In genomic region chr15:68256675-68257450, GRCh38 we compare ENCODE assay signal across 8 cellular contexts. TPM values are rescaled to one million over a fixed set of nuclear protein-coding genes. Genes with fewer than 3 reads are reported as not detected.
DNase-seq lines count a peak whose midpoint lies in the region; ATAC-seq, FAIRE-seq and TF ChIP-seq lines count a peak whose summit lies in the region.

No MANE protein-coding gene starts in this region.

- TF ChIP-seq CTCF in kidney (IDR thresholded peaks at IDR 0.05; ENCODE audit: borderline replicate concordance, extremely low read depth, insufficient read depth), result no peak
- no peak for TF ChIP-seq CTCF in spleen (IDR thresholded peaks at IDR 0.05 in 8 of 11, conservative IDR thresholded peaks at IDR 0.05 in 3 of 11)

- peak overlapping the region; percentile 77 for H3K27ac Mint-ChIP-seq in activated CD4-positive, alpha-beta T cell treated with anti-CD3 and anti-CD28 coated beads, Interleukin-2, amount 10 ng/mL, durations not matched to agents 24 days and 14 days

- peaks cover 9% of the 10 kb centered on the region for H3K4me1 Mint-ChIP-seq in activated CD4-positive, alpha-beta T cell treated with anti-CD3 and anti-CD28 coated beads, Interleukin-2, amount 10 ng/mL, durations not matched to agents 24 days and 14 days

- H3K9ac ChIP-seq in kidney (ENCODE audit: low read length in 2 of 2), result peak overlapping the region; percentile 39 to 76

- H3K36me3 Mint-ChIP-seq in activated CD4-positive, alpha-beta T cell treated with anti-CD3 and anti-CD28 coated beads, Interleukin-2, amount 10 ng/mL, durations not matched to agents 24 days and 14 days (ENCODE audit: low read depth), result no peaks in the 10 kb centered on the region

- H3K27me3 Mint-ChIP-seq in activated CD4-positive, alpha-beta T cell treated with anti-CD3 and anti-CD28 coated beads, Interleukin-2, amount 10 ng/mL, durations not matched to agents 24 days and 14 days, result peaks cover 18% of the 10 kb centered on the region

- H3K9me3 Mint-ChIP-seq in activated CD4-positive, alpha-beta T cell treated with anti-CD3 and anti-CD28 coated beads, Interleukin-2, amount 10 ng/mL, durations not matched to agents 24 days and 14 days, result no peaks in the 10 kb centered on the region

- TF ChIP-seq POLR2A in spleen (IDR thresholded peaks at IDR 0.05), result peak in 1 of 3 donors; percentile 23

- intact Hi-C loops in activated CD4-positive, alpha-beta T cell treated with anti-CD3 and anti-CD28 coated beads, Interleukin-2, amount 10 ng/mL, durations not matched to agents 24 days and 14 days (cut with micrococcal nuclease), result loop anchor here (1.0 to 10.0 kb wide), 2 partner anchors 20 to 418 kb away; partner anchors contain the start of gene FEM1B
- intact Hi-C loops in kidney (cut with DNase I), result no loop called here
- intact Hi-C loops in spleen (cut with DNase I; ENCODE audit: low total_unique reads), result loop anchor here (10.0 kb wide), 1 partner anchor 48 kb away; no protein-coding TSS in a partner anchor

- H3K4me1 ChIP-seq in kidney (ENCODE audit: control insufficient read depth in 1 of 2, insufficient read depth in 1 of 2, low read depth in 1 of 2, low read length in 2 of 2) (peaks cover 0 to 7% of the 10 kb centered on the region in 2 donors), spleen (peaks cover 0 to 29% (median 15%) of the 10 kb centered on the region in 6 donors)

- FAIRE-seq in kidney (lab: Jason Lieb, UNC), result no peak

- H3K9me3 ChIP-seq in kidney (ENCODE audit: control insufficient read depth in 1 of 2, low read length in 2 of 2) (no peaks in the 10 kb centered on the region), spleen (no peaks in the 10 kb centered on the region)

- 13 to 38% (median 14%) methylated on average over 33 to 57 of the region's 57 CpGs for WGBS in spleen, 5 donors

- H3K27ac ChIP-seq in kidney (ENCODE audit: low read depth in 2 of 2, low read length in 2 of 2) (peak overlapping the region; percentile 81 to 91), spleen (peak overlapping the region; percentile 60 to 89 (median 86))

- no peaks in the 10 kb centered on the region for H3K36me3 ChIP-seq in kidney (ENCODE audit: control insufficient read depth in 1 of 2, insufficient read depth in 2 of 2, low read length in 2 of 2)
- no peaks in the 10 kb centered on the region for H3K36me3 ChIP-seq in spleen

- H3K4me3 ChIP-seq in kidney (ENCODE audit: low read length in 2 of 2), result peak overlapping the region; percentile 60 to 71
- peak overlapping the region; percentile 36 to 68 (median 44) for H3K4me3 ChIP-seq in spleen

- H3K27me3 ChIP-seq in spleen (replicated peaks in 1 of 7), result peaks cover 0 to 19% (median 6%) of the 10 kb centered on the region in 7 donors

- peak overlapping the region; percentile 78 for H3K4me3 Mint-ChIP-seq in activated CD4-positive, alpha-beta T cell treated with anti-CD3 and anti-CD28 coated beads, Interleukin-2, amount 10 ng/mL, durations not matched to agents 24 days and 14 days

- DNase-seq in ELR (ENCODE audit: low read depth), result peak; percentile 70
- DNase-seq in NCI-H1436 treated with DMSO at 0.1 percent for 48 hours (lab: John Stamatoyannopoulos, UW), result peak; percentile 59
- DNase-seq in activated CD4-positive, alpha-beta T cell treated with anti-CD3 and anti-CD28 coated beads, Interleukin-2, amount 10 ng/mL, durations not matched to agents 24 days and 14 days, result peak; percentile 91
- peak; percentile 23 for DNase-seq in cortex of kidney (lab: John Stamatoyannopoulos, UW)
- peak; percentile 96 for DNase-seq in kidney
- peak; percentile 92 for DNase-seq in spleen
- no peak for DNase-seq in KG1 (lab: John Stamatoyannopoulos, UW)

- ATAC-seq in GM21367 (IDR thresholded peaks at IDR 0.05; ENCODE audit: unreplicated experiment), result no peak

RNA-seq across cellular contexts. Expression of gene FEM1B, which starts 20.7 kb away (rescaled TPM):
- total RNA-seq in activated CD4-positive, alpha-beta T cell treated with anti-CD3 and anti-CD28 coated beads, Interleukin-2, amount 10 ng/mL, durations not matched to agents 24 days and 14 days, result 46.2 and 51.6 TPM in 2 replicates
- 47.6 TPM for total RNA-seq in kidney
- 9.8 TPM for polyA plus RNA-seq in kidney (ENCODE audit: insufficient read depth, low read depth, low replicate concordance)
- 10 to 100 TPM; 43.5 to 63.5 (median 45.6) TPM for total RNA-seq in spleen
- 10 to 100 TPM in 1 of 3 donors, 1 to 10 TPM in 2; 6.2 to 10.4 (median 7.5) TPM for polyA plus RNA-seq in spleen

RNA-seq across cellular contexts. Expression of gene CLN6, which starts 27.3 kb away (rescaled TPM):
- total RNA-seq in activated CD4-positive, alpha-beta T cell treated with anti-CD3 and anti-CD28 coated beads, Interleukin-2, amount 10 ng/mL, durations not matched to agents 24 days and 14 days, result 99.0 and 102 TPM in 2 replicates
- 36.6 TPM for total RNA-seq in kidney
- 30.8 TPM for polyA plus RNA-seq in kidney (ENCODE audit: insufficient read depth, low read depth, low replicate concordance)
- total RNA-seq in spleen, result 10 to 100 TPM; 25.0 to 38.6 (median 29.7) TPM
- polyA plus RNA-seq in spleen, result 10 to 100 TPM in 2 of 3 donors, 1 to 10 TPM in 1; 9.8 to 21.7 (median 18.1) TPM

RNA-seq across cellular contexts. Expression of gene CALML4, which starts 51.7 kb away (rescaled TPM):
- 14.6 and 16.5 TPM in 2 replicates for total RNA-seq in activated CD4-positive, alpha-beta T cell treated with anti-CD3 and anti-CD28 coated beads, Interleukin-2, amount 10 ng/mL, durations not matched to agents 24 days and 14 days
- total RNA-seq in kidney, result 17.4 TPM
- 54.7 TPM for polyA plus RNA-seq in kidney (ENCODE audit: insufficient read depth, low read depth, low replicate concordance)
- 10 to 100 TPM in 3 of 7 donors, 1 to 10 TPM in 4; 7.8 to 11.2 (median 9.7) TPM for total RNA-seq in spleen
- polyA plus RNA-seq in spleen, result 10 to 100 TPM in 2 of 3 donors, 1 to 10 TPM in 1; 8.2 to 15.9 (median 13.2) TPM
